Comparison of ENCODE assay signal across 8 cellular contexts in the genomic region with DNA sequence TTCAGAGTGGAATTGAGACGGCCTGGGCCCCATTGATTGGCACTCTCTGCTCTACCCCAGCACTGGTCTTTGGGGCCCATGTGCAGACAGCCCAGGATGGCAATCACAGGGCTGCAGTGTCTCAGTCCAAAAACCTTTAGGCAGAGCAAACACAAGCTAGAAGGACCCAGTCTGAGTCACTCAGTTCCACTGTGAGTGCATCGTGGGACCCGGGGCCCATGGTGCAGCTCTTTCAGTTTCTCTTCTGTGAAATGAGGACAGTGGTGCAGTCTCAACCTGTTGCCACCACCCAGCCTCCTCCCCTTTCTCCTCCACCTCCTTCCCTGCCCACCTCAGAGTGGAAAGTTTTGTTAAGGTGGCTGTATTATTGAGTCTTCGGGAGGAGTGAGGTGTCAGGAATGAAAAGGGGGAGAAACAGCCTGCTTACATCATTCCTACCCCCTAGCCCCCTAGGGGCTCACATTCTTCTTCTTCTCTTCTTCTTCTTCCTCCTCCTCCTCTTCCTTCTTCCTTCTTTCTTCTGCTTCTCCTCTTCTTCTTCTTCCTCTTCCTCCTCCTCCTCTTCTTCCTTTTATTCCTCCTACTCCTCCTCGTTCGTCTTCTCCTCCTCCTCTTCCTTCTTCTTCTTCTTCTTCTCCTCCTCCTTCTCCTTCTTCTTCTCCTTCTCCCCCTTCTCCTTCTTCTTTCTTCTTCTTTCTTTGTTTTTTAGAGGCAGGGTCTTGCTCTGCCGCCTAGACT. TPM values are rescaled to one million over a fixed set of nuclear protein-coding genes. Genes with fewer than 3 reads are reported as not detected.
DNase-seq lines count a peak whose midpoint lies in the region; ATAC-seq and TF ChIP-seq lines count a peak whose summit lies in the region.

No MANE protein-coding gene starts in this region.

- no peaks in the 10 kb centered on the region for H3K36me3 ChIP-seq in GM23338 (ENCODE audit: insufficient read depth)
- no peaks in the 10 kb centered on the region for H3K36me3 ChIP-seq in neural progenitor cell

- H3K27me3 ChIP-seq in GM23338 (ENCODE audit: insufficient read depth) (no peaks in the 10 kb centered on the region), neural progenitor cell (no peaks in the 10 kb centered on the region)

- no peak overlapping the region for H3K4me3 ChIP-seq in GM23338
- H3K4me3 ChIP-seq in neural progenitor cell, result no peak overlapping the region

- ATAC-seq in HG03175 (IDR thresholded peaks at IDR 0.05; ENCODE audit: unreplicated experiment), result peak; percentile 89
- ATAC-seq in GM23338, result no peak

- TF ChIP-seq CTCF in GM23338 (conservative IDR thresholded peaks at IDR 0.05; ENCODE audit: low read depth in 2 of 2), result no peak
- no peak for TF ChIP-seq CTCF in neural progenitor cell (IDR thresholded peaks at IDR 0.05)

- H3K27ac ChIP-seq in GM23338 (ENCODE audit: low read depth) (no peak overlapping the region), neural progenitor cell (no peak overlapping the region)

- H3K27ac Mint-ChIP-seq in GM23338 (no peak overlapping the region), neural progenitor cell (no peak overlapping the region)

- no peak overlapping the region for H3K9ac ChIP-seq in neural progenitor cell

- H4K20me1 ChIP-seq in GM23338 (replicated peaks; ENCODE audit: insufficient read depth) (no peaks in the 10 kb centered on the region), neural progenitor cell (ENCODE audit: low read depth) (no peaks in the 10 kb centered on the region)

- H3K9me3 Mint-ChIP-seq in GM23338, result no peaks in the 10 kb centered on the region
- H3K9me3 Mint-ChIP-seq in neural progenitor cell, result peaks cover 12% of the 10 kb centered on the region

- H3K36me3 Mint-ChIP-seq in GM23338 (ENCODE audit: low read depth) (no peaks in the 10 kb centered on the region), neural progenitor cell (peaks cover 1% of the 10 kb centered on the region)

- peaks cover 5% of the 10 kb centered on the region for H3K4me1 Mint-ChIP-seq in GM23338
- H3K4me1 Mint-ChIP-seq in neural progenitor cell, result peaks cover 18% of the 10 kb centered on the region

- H3F3A ChIP-seq in GM23338 (replicated peaks; ENCODE audit: low read depth) (no peaks in the 10 kb centered on the region), neural progenitor cell (ENCODE audit: low read depth) (no peaks in the 10 kb centered on the region)

- no peaks in the 10 kb centered on the region for H3K9me3 ChIP-seq in neural progenitor cell (ENCODE audit: low read depth)

- no peaks in the 10 kb centered on the region for H3K4me1 ChIP-seq in GM23338 (ENCODE audit: insufficient read depth)
- H3K4me1 ChIP-seq in neural progenitor cell, result no peaks in the 10 kb centered on the region

- peaks cover 6% of the 10 kb centered on the region; the same call in 1 of the 2 replicates for H3K9me2 ChIP-seq in GM23338 (ENCODE audit: insufficient read depth)

- no peak overlapping the region for H2AFZ ChIP-seq in GM23338
- H2AFZ ChIP-seq in neural progenitor cell (replicated peaks), result no peak overlapping the region

- H3K27me3 Mint-ChIP-seq in GM23338 (ENCODE audit: insufficient read depth, low read depth, poor library complexity) (peaks cover 7% of the 10 kb centered on the region), neural progenitor cell (ENCODE audit: insufficient read depth, low read depth) (peaks cover 5% of the 10 kb centered on the region)

- no peak overlapping the region for H3K4me3 Mint-ChIP-seq in GM23338
- H3K4me3 Mint-ChIP-seq in neural progenitor cell, result no peak overlapping the region

- H3K4me2 ChIP-seq in GM23338, result no peak overlapping the region
- no peak overlapping the region for H3K4me2 ChIP-seq in neural progenitor cell

- no peaks in the 10 kb centered on the region for H3K79me2 ChIP-seq in GM23338 (replicated peaks; ENCODE audit: insufficient read depth)
- no peaks in the 10 kb centered on the region for H3K79me2 ChIP-seq in neural progenitor cell (ENCODE audit: low read depth)

- DNase-seq in GM19238 (ENCODE audit: insufficient read length, low spot score), result peak; percentile 60
- DNase-seq in activated CD8-positive, alpha-beta memory T cell treated with anti-CD3 and anti-CD28 coated beads, Interleukin-2, amount 50 U/mL, for 48 hours, result peak; percentile 85
- DNase-seq in stimulated activated CD4-positive, alpha-beta T cell treated with anti-CD3 and anti-CD28 coated beads, Interleukin-4, amount 100 ng/mL, for 4 hours, result peak; percentile 72 to 90
- DNase-seq in GM23338 (ENCODE audit: low spot score), result no peak
- DNase-seq in dedifferentiated amniotic fluid mesenchymal stem cell (ENCODE audit: extremely low spot score), result no peak
- DNase-seq in NCI-H1694 treated with DMSO at 0.1 percent for 48 hours (lab: John Stamatoyannopoulos, UW), result no peak
- DNase-seq in neural progenitor cell (ENCODE audit: low spot score), result no peak

TF ChIP-seq in GM23338, 12 proteins besides CTCF, POLR2A, EP300 and RAD21:
- no peak for TF ChIP-seq EZH2 (IDR thresholded peaks at IDR 0.05; ENCODE audit: low read depth, unreplicated experiment)
- no peak for TF ChIP-seq EZH2phosphoT487 (IDR thresholded peaks at IDR 0.05; ENCODE audit: unreplicated experiment)

RNA-seq across cellular contexts. Expression of a gene that starts 19.5 kb away (rescaled TPM):
- total RNA-seq in GM23338 (2014; rRNA removed; shearing (Covaris generic)), result 29.0 and 32.9 TPM in 2 replicates
- polyA plus RNA-seq in GM23338 (2016; fragmentation: Nextera tagmentation; extraction: Ambion mirVana), result 17.7 and 19.0 TPM in 2 replicates
- 0.75 and 0.87 TPM in 2 replicates for total RNA-seq in neural progenitor cell (ENCODE audit: low replicate concordance)

Comparison
In these comparisons a context has a peak if more than half of its experiments do, and no peak if none do; other contexts are left out.
1. DNase-seq: peak in GM19238 (single experiment), activated CD8-positive, alpha-beta memory T cell treated with anti-CD3 and anti-CD28 coated beads, Interleukin-2, amount 50 U/mL, for 48 hours (single experiment) and stimulated activated CD4-positive, alpha-beta T cell treated with anti-CD3 and anti-CD28 coated beads, Interleukin-4, amount 100 ng/mL, for 4 hours (2 of 2); none in GM23338 (single experiment), dedifferentiated amniotic fluid mesenchymal stem cell (single experiment), NCI-H1694 treated with DMSO at 0.1 percent for 48 hours (single experiment) and neural progenitor cell (single experiment).
2. RNA of a gene that starts 19.5 kb away (total RNA-seq): 29.0 to 32.9 TPM in GM23338; 0.75 to 0.87 TPM in neural progenitor cell; every median in the first group is over 10 times any median in the second.